ENCODE assay signal across 14 cellular contexts in genomic region chr18:50558157-50558556, GRCh38. TPM values are rescaled to one million over a fixed set of nuclear protein-coding genes. Genes with fewer than 3 reads are reported as not detected.
"Had no signal": no experiment of that assay in that cellular context is flagged by ENCODE, and none has a peak within 500 bp of the region (broad histone marks: within the 10 kb centered on the region; RNA-seq: fewer than 3 reads in every experiment).

No MANE protein-coding gene starts in this region.

- H3K4me3 ChIP-seq: body of pancreas, heart left ventricle, testis had no signal

- H3K36me3 ChIP-seq: heart left ventricle had no signal

- H3K27me3 ChIP-seq: body of pancreas, testis had no signal

- ATAC-seq: body of pancreas, heart left ventricle, left lobe of liver, natural killer cell had no signal

- H3K9me3 ChIP-seq: body of pancreas, testis had no signal

- DNase-seq: activated CD4-positive, alpha-beta T cell treated with anti-CD3 and anti-CD28 coated beads, Interleukin-2, amount 10 ng/mL, durations not matched to agents 7 days and 5 days; activated naive CD4-positive, alpha-beta T cell treated with anti-CD3 and anti-CD28 coated beads, Interleukin-2, amount 50 U/mL, for 16 hours; activated T-cell treated with anti-CD3 and anti-CD28 coated beads for 4 hours; amniotic stem cell; body of pancreas; cortex of kidney; effector CD8-positive, alpha-beta T cell; heart left ventricle; mammary epithelial cell; natural killer cell; stimulated activated CD4-positive, alpha-beta T cell treated with anti-CD3 and anti-CD28 coated beads, Interleukin-2, amount 100 ng/mL, for 48 hours; testis had no signal

- H3K27ac ChIP-seq: testis had no signal

RNA-seq across cellular contexts. Expression of gene MAPK4, which starts 1.7 kb away (rescaled TPM):
- polyA plus RNA-seq: fibroblast of lung had no signal
